10 cellular contexts compared by ENCODE assay signal in the genomic region with DNA sequence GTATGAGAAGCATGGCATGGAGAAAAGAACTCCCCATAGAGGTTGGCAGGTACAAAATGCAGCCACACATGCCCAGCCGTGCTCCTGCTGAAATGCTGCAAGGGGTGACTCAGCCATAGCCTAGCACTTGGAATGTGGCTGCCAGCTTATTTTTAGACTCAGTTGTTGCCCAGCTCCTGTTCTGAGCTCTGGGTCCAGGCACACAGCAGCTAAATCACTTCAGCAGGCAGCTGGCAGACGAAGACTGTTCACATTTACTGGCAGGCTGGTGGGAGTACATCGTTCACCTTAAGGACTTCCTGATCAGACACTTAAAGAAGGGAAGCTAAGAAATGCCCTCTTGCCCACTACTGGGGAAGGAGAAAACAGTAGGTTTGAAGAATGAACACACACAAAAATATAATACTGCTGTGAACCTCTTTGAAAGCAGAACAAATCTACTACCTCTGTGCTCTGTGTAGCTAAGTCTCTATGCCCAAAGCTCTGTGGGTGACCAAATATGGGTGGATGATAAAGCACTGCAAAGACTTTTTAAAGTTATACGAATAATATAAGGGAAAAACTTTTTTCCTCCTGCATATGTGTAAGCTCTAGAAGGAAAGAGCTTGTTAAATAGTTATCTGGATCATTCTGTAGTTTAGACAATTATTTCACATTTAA.
DNase-seq lines count a peak whose midpoint lies in the region; ATAC-seq, FAIRE-seq and TF ChIP-seq lines count a peak whose summit lies in the region.
"Had no signal": no experiment of that assay in that cellular context is flagged by ENCODE, and none has a peak within 500 bp of the region (broad histone marks: within the 10 kb centered on the region; RNA-seq: fewer than 3 reads in every experiment).

No MANE protein-coding gene starts in this region.

- H3K4me3 ChIP-seq in SJSA1, result no peak overlapping the region

- H3K4me1 Mint-ChIP-seq in activated T-helper 17 cell treated with anti-CD3 and anti-CD28 coated beads, Interleukin-2, amount 50 U/mL, for 72 hours, result no peaks in the 10 kb centered on the region
- H3K4me1 Mint-ChIP-seq: stimulated activated memory B cell treated with anti-CD40 and anti-IgM and Interleukin-4, amounts not matched to agents 10 μg/mL and 1 μg/mL and 100 μg/mL, for 72 hours had no signal

- no peaks in the 10 kb centered on the region for H3K36me3 Mint-ChIP-seq in activated T-helper 17 cell treated with anti-CD3 and anti-CD28 coated beads, Interleukin-2, amount 50 U/mL, for 72 hours (ENCODE audit: low read depth)
- H3K36me3 Mint-ChIP-seq: stimulated activated memory B cell treated with anti-CD40 and anti-IgM and Interleukin-4, amounts not matched to agents 10 μg/mL and 1 μg/mL and 100 μg/mL, for 72 hours had no signal

- peak overlapping the region; percentile 42 for H3K27ac ChIP-seq in SJSA1

- H3K9me3 ChIP-seq in SJSA1 (replicated peaks), result no peaks in the 10 kb centered on the region

- H3K27me3 Mint-ChIP-seq in activated T-helper 17 cell treated with anti-CD3 and anti-CD28 coated beads, Interleukin-2, amount 50 U/mL, for 72 hours, result peaks cover 2% of the 10 kb centered on the region
- H3K27me3 Mint-ChIP-seq: stimulated activated memory B cell treated with anti-CD40 and anti-IgM and Interleukin-4, amounts not matched to agents 10 μg/mL and 1 μg/mL and 100 μg/mL, for 72 hours had no signal

- H3K4me1 ChIP-seq in SJSA1 (replicated peaks), result peaks cover 19% of the 10 kb centered on the region

- intact Hi-C loops in head of caudate nucleus (cut with DNase I), result no loop called here

- DNase-seq in H4 (ENCODE audit: low spot score) (peak; percentile 34), SJSA1 (ENCODE audit: low read depth in 1 of 2, low spot score in 2 of 2) (peak; percentile 50 to 58), head of caudate nucleus (peak in 26 of 42 donors; percentile 4 to 73 (median 16)), renal cortical epithelial cell (ENCODE audit: low read depth) (peak; percentile 46), GM12891 (ENCODE audit: insufficient read length, low spot score) (no peak)
- DNase-seq: retina had no signal

- no peak for TF ChIP-seq POLR2A in GM12891 (IDR thresholded peaks at IDR 0.05; ENCODE audit: low read depth, low read length)

- FAIRE-seq in GM12891 (lab: Jason Lieb, UNC), result no peak

- H3K27me3 ChIP-seq in SJSA1 (replicated peaks), result no peaks in the 10 kb centered on the region

- H3K27ac Mint-ChIP-seq in activated T-helper 17 cell treated with anti-CD3 and anti-CD28 coated beads, Interleukin-2, amount 50 U/mL, for 72 hours, result no peak overlapping the region
- H3K27ac Mint-ChIP-seq: stimulated activated memory B cell treated with anti-CD40 and anti-IgM and Interleukin-4, amounts not matched to agents 10 μg/mL and 1 μg/mL and 100 μg/mL, for 72 hours had no signal

- H3K36me3 ChIP-seq in SJSA1, result no peaks in the 10 kb centered on the region

- peaks cover 5% of the 10 kb centered on the region for H3K9me3 Mint-ChIP-seq in activated T-helper 17 cell treated with anti-CD3 and anti-CD28 coated beads, Interleukin-2, amount 50 U/mL, for 72 hours

- H3K4me3 Mint-ChIP-seq in activated T-helper 17 cell treated with anti-CD3 and anti-CD28 coated beads, Interleukin-2, amount 50 U/mL, for 72 hours, result no peak overlapping the region
- H3K4me3 Mint-ChIP-seq: stimulated activated memory B cell treated with anti-CD40 and anti-IgM and Interleukin-4, amounts not matched to agents 10 μg/mL and 1 μg/mL and 100 μg/mL, for 72 hours had no signal

- ATAC-seq in activated T-helper 17 cell treated with anti-CD3 and anti-CD28 coated beads, Interleukin-2, amount 50 U/mL, for 72 hours (replicated peaks), result no peak
- ATAC-seq in HG03045 (IDR thresholded peaks at IDR 0.05; ENCODE audit: unreplicated experiment) (no peak), GM18870 (IDR thresholded peaks at IDR 0.05; ENCODE audit: unreplicated experiment) (no peak)
- ATAC-seq: stimulated activated memory B cell treated with anti-CD40 and anti-IgM and Interleukin-4, amounts not matched to agents 10 μg/mL and 1 μg/mL and 100 μg/mL, for 72 hours had no signal

TF ChIP-seq in GM12891, 5 proteins besides CTCF, POLR2A, EP300 and RAD21:
- TF ChIP-seq SPI1 (IDR thresholded peaks at IDR 0.05; ENCODE audit: low read depth, low read length), result no peak
- no peak for TF ChIP-seq POU2F2 (IDR thresholded peaks at IDR 0.05; ENCODE audit: low read depth, low read length)
- no peak for TF ChIP-seq PAX5 (IDR thresholded peaks at IDR 0.05; ENCODE audit: insufficient read depth, low read length, severe bottlenecking)
- no peak for TF ChIP-seq TAF1 (IDR thresholded peaks at IDR 0.05; ENCODE audit: low read depth, low read length)
- no peak for TF ChIP-seq POLR2AphosphoS5 (IDR thresholded peaks at IDR 0.05; ENCODE audit: low read depth, low read length)
TF ChIP-seq in GM12891: peak in this region for 0.
